11 cellular contexts compared by ENCODE assay signal in genomic region chr1:168362991-168363390, GRCh38.
DNase-seq lines count a peak whose midpoint lies in the region; ATAC-seq and TF ChIP-seq lines count a peak whose summit lies in the region.
"Had no signal": no experiment of that assay in that cellular context is flagged by ENCODE, and none has a peak within 500 bp of the region (broad histone marks: within the 10 kb centered on the region; RNA-seq: fewer than 3 reads in every experiment).

No MANE protein-coding gene starts in this region.

- H3K36me3 ChIP-seq in Caco-2 (ENCODE audit: control insufficient read depth, insufficient read depth, low read length) (peaks cover 1% of the 10 kb centered on the region; the same call in 1 of the 2 replicates), mucosa of descending colon (ENCODE audit: low read depth) (no peaks in the 10 kb centered on the region), mesenchymal stem cell (ENCODE audit: control insufficient read depth in 1 of 2, insufficient read depth in 2 of 2, low read depth in 1 of 2, low read length in 2 of 2) (no peaks in the 10 kb centered on the region), PC-9 (ENCODE audit: low read depth) (no peaks in the 10 kb centered on the region), uterus (no peaks in the 10 kb centered on the region)
- H3K36me3 ChIP-seq: heart right ventricle had no signal

- H3K23ac ChIP-seq in mesenchymal stem cell (ENCODE audit: low read length in 2 of 2), result no peak overlapping the region

- no peaks in the 10 kb centered on the region for H4K20me1 ChIP-seq in PC-9 (ENCODE audit: insufficient read depth)

- H2BK15ac ChIP-seq in mesenchymal stem cell (ENCODE audit: low read depth, poor library complexity, severe bottlenecking), result no peak overlapping the region

- H3K4me3 ChIP-seq in Caco-2 (ENCODE audit: low read depth, low read length) (no peak overlapping the region), mucosa of descending colon (no peak overlapping the region), mesenchymal stem cell (ENCODE audit: insufficient read depth in 1 of 2, low read depth in 1 of 2, low read length in 2 of 2) (no peak overlapping the region), PC-9 (no peak overlapping the region), uterus (no peak overlapping the region)
- H3K4me3 ChIP-seq: heart right ventricle had no signal

- H3K4me2 ChIP-seq in mesenchymal stem cell (ENCODE audit: low read length, poor library complexity, severe bottlenecking) (no peak overlapping the region), PC-9 (no peak overlapping the region)

- no peak overlapping the region for H3K18ac ChIP-seq in mesenchymal stem cell (ENCODE audit: low read depth in 1 of 2, low read length in 2 of 2)

- H3K9me2 ChIP-seq in PC-9 (ENCODE audit: insufficient read depth), result no peaks in the 10 kb centered on the region

- no peak overlapping the region for H2AK5ac ChIP-seq in mesenchymal stem cell (ENCODE audit: low read length, severe bottlenecking)

- H3K27ac ChIP-seq in mesenchymal stem cell (ENCODE audit: low read length, poor library complexity, severe bottlenecking) (no peak overlapping the region), PC-9 (no peak overlapping the region), uterus (no peak overlapping the region)

- H3F3A ChIP-seq in PC-9 (ENCODE audit: insufficient read depth, low read depth), result peaks cover 2% of the 10 kb centered on the region; the same call in 1 of the 2 replicates

- POLR2A ChIA-PET in Caco-2 (lab: Charles Lee), result no interaction called here
- POLR2A ChIA-PET in PC-9 (lab: Charles Lee; ENCODE audit: unreplicated experiment), result no interaction called here

- no peaks in the 10 kb centered on the region for H3K79me1 ChIP-seq in mesenchymal stem cell (replicated peaks; ENCODE audit: low read length, poor library complexity, severe bottlenecking)

- no peak for TF ChIP-seq CTCF in Caco-2 (IDR thresholded peaks at IDR 0.05; ENCODE audit: insufficient read depth in 1 of 2, low read depth in 1 of 2, low read length in 1 of 2, severe bottlenecking in 1 of 2, unreplicated experiment in 1 of 2)
- no peak for TF ChIP-seq CTCF in mucosa of descending colon (IDR thresholded peaks at IDR 0.05)
- no peak for TF ChIP-seq CTCF in PC-9 (conservative IDR thresholded peaks at IDR 0.05)
- no peak for TF ChIP-seq CTCF in uterus (IDR thresholded peaks at IDR 0.05)

- H3K27me3 ChIP-seq in Caco-2 (replicated peaks; ENCODE audit: control insufficient read depth, insufficient read depth, low read length) (no peaks in the 10 kb centered on the region), mesenchymal stem cell (ENCODE audit: control insufficient read depth in 1 of 2, insufficient read depth in 1 of 2, low read length in 2 of 2) (peaks cover 17% of the 10 kb centered on the region in 2 experiments), PC-9 (ENCODE audit: insufficient read depth, low read depth) (no peaks in the 10 kb centered on the region), uterus (no peaks in the 10 kb centered on the region)
- H3K27me3 ChIP-seq: heart right ventricle had no signal

- H3K27me3 Mint-ChIP-seq in Caco-2 (ENCODE audit: insufficient read depth, unreplicated experiment), result no peaks in the 10 kb centered on the region

- no peak overlapping the region for H4K8ac ChIP-seq in mesenchymal stem cell (ENCODE audit: low read length)

- no peaks in the 10 kb centered on the region for H3K9me3 ChIP-seq in Caco-2
- H3K9me3 ChIP-seq in mucosa of descending colon, result no peaks in the 10 kb centered on the region
- no peaks in the 10 kb centered on the region for H3K9me3 ChIP-seq in mesenchymal stem cell (ENCODE audit: control insufficient read depth, low read length)
- H3K9me3 ChIP-seq in PC-9 (ENCODE audit: insufficient read depth, low read depth), result no peaks in the 10 kb centered on the region
- no peaks in the 10 kb centered on the region for H3K9me3 ChIP-seq in uterus
- H3K9me3 ChIP-seq: heart right ventricle had no signal

- CTCF ChIA-PET in Caco-2 (lab: Charles Lee) (interaction anchor here (2.6 kb wide), 1 partner anchor 20 kb away, joined by 18 read pairs; no protein-coding TSS in a partner anchor), PC-9 (lab: Charles Lee) (no interaction called here)

- H3K4me1 ChIP-seq in Caco-2 (peaks cover 50% of the 10 kb centered on the region), mucosa of descending colon (ENCODE audit: low read depth) (no peaks in the 10 kb centered on the region), mesenchymal stem cell (ENCODE audit: control insufficient read depth, insufficient read depth, low read depth, low read length) (no peaks in the 10 kb centered on the region), PC-9 (replicated peaks; ENCODE audit: insufficient read depth) (peaks cover 4% of the 10 kb centered on the region; the same call in 1 of the 2 replicates), uterus (no peaks in the 10 kb centered on the region)

- H2BK12ac ChIP-seq in mesenchymal stem cell (ENCODE audit: low read length in 2 of 2), result no peak overlapping the region

- no peaks in the 10 kb centered on the region for H3K79me2 ChIP-seq in PC-9 (ENCODE audit: low read depth)

- TF ChIP-seq POLR2A in uterus (IDR thresholded peaks at IDR 0.05), result no peak

- no peak overlapping the region for H3K14ac ChIP-seq in mesenchymal stem cell (ENCODE audit: low read length in 2 of 2)

- no peak overlapping the region for H3K4me3 Mint-ChIP-seq in Caco-2 (ENCODE audit: unreplicated experiment)

- ATAC-seq in mucosa of descending colon (peak; percentile 79), HG03571 (IDR thresholded peaks at IDR 0.05; ENCODE audit: unreplicated experiment) (no peak)

- BruUV-seq in Caco-2 (replicated peaks; lab: Mats Ljungman, UMichigan) (no TSS peak), PC-9 (replicated peaks; lab: Mats Ljungman, UMichigan) (no TSS peak)

- H4K91ac ChIP-seq in mesenchymal stem cell (ENCODE audit: low read length), result no peak overlapping the region

- DNase-seq in Caco-2 (no peak), NCI-H524 treated with DMSO at 0.1 percent for 48 hours (lab: John Stamatoyannopoulos, UW) (peak; percentile 37), activated T-cell treated with anti-CD3 and anti-CD28 coated beads for 4 hours (peak; percentile 15), mucosa of descending colon (no peak), mesenchymal stem cell (no peak), PC-9 (no peak), uterus (no peak)
- DNase-seq: heart right ventricle, NCI-H187, retina had no signal

- no peak overlapping the region for H3K4ac ChIP-seq in mesenchymal stem cell (ENCODE audit: low read depth in 1 of 2, low read length in 2 of 2)

- H2AFZ ChIP-seq in mesenchymal stem cell (ENCODE audit: low read depth, low read length) (no peak overlapping the region), PC-9 (no peak overlapping the region)

- peaks cover 41% of the 10 kb centered on the region for H3K36me3 Mint-ChIP-seq in Caco-2 (ENCODE audit: insufficient read depth, unreplicated experiment)

- intact Hi-C loops in Caco-2 (cut with micrococcal nuclease; ENCODE audit: unreplicated experiment) (no loop called here), mucosa of descending colon (cut with DNase I, micrococcal nuclease) (no loop called here), PC-9 (cut with micrococcal nuclease; ENCODE audit: unreplicated experiment) (no loop called here), uterus (cut with DNase I; ENCODE audit: low total_unique reads) (no loop called here)

- no peak overlapping the region for H3K9ac ChIP-seq in mesenchymal stem cell (ENCODE audit: low read length)

- H2BK5ac ChIP-seq in mesenchymal stem cell (ENCODE audit: low read depth, low read length, poor library complexity, severe bottlenecking), result no peak overlapping the region

- peaks cover 53% of the 10 kb centered on the region for H3K4me1 Mint-ChIP-seq in Caco-2 (ENCODE audit: low read depth, unreplicated experiment)

- H2BK120ac ChIP-seq in mesenchymal stem cell (ENCODE audit: low read depth, low read length), result no peak overlapping the region

- H3K9me3 Mint-ChIP-seq in Caco-2 (ENCODE audit: unreplicated experiment), result no peaks in the 10 kb centered on the region

- 99% methylated on average over 3 of the region's 4 CpGs for WGBS in mesenchymal stem cell

- peak overlapping the region; percentile 28 for H3K27ac Mint-ChIP-seq in Caco-2 (ENCODE audit: unreplicated experiment)

Comparison
In these comparisons a context has a peak if more than half of its experiments do, and no peak if none do; other contexts are left out.
1. DNase-seq: peak in NCI-H524 treated with DMSO at 0.1 percent for 48 hours (single experiment) and activated T-cell treated with anti-CD3 and anti-CD28 coated beads for 4 hours (single experiment); none in Caco-2 (0 of 2), mucosa of descending colon (0 of 3), mesenchymal stem cell (single experiment), PC-9 (0 of 2) and uterus (0 of 2).